ENCODE assay signal across 20 cellular contexts in the genomic region with DNA sequence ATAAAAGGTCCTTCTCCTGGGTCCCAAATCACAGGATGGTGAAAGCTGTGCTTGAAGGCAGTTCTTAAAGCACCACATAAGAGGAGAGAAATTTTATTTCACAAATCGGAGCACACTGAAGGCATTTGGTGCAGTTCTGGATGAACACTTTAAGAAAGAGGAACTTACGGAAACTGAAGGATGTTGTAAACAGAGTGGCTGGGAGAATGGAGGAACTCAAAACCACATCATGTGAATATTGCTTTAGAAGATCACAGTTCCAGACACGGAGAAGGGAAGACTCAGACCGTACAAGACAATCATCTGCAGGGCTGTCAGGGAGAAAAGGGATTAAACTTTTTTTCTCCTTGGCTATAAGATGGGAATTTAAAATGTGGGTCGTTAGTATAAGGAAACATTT.
DNase-seq lines count a peak whose midpoint lies in the region; FAIRE-seq and TF ChIP-seq lines count a peak whose summit lies in the region.
"Had no signal": no experiment of that assay in that cellular context is flagged by ENCODE, and none has a peak within 500 bp of the region (broad histone marks: within the 10 kb centered on the region; RNA-seq: fewer than 3 reads in every experiment).

No MANE protein-coding gene starts in this region.

- H3K9me3 Mint-ChIP-seq in dendritic cell treated with granulocyte-macrophage colony-stimulating factor and Interleukin-4, amounts not matched to agents 40 ng/mL and 50 ng/mL, for 4 days, result no peaks in the 10 kb centered on the region
- H3K9me3 Mint-ChIP-seq: activated T-cell treated with anti-CD3 and anti-CD28 coated beads, Interleukin-2, amount 50 U/mL, for 24 hours; effector memory CD8-positive, alpha-beta T cell; immature natural killer cell; stimulated activated naive CD8-positive, alpha-beta T cell treated with anti-CD3 and anti-CD28 coated beads, Interleukin-15, Interleukin-2, amounts not matched to agents 100 ng/mL and 50 ng/mL, for 24 hours; T-helper 1 cell treated with Interleukin-12 subunit alpha and Interleukin-12 subunit beta and Interleukin-4 antibody, amounts not matched to agents 30 μg/mL and 1 μg/mL, for 36 hours had no signal

- peak; percentile 15 for FAIRE-seq in GM18507 (lab: Jason Lieb, UNC)
- FAIRE-seq: D721Med, pancreas had no signal

- H3K4me3 Mint-ChIP-seq in dendritic cell treated with granulocyte-macrophage colony-stimulating factor and Interleukin-4, amounts not matched to agents 40 ng/mL and 50 ng/mL, for 4 days, result peak overlapping the region; percentile 44
- H3K4me3 Mint-ChIP-seq: activated CD8-positive, alpha-beta T cell treated with anti-CD3 and anti-CD28 coated beads, Interleukin-2, amount 10 ng/mL, durations not matched to agents 7 days and 5 days; activated T-cell treated with anti-CD3 and anti-CD28 coated beads, Interleukin-2, amount 50 U/mL, for 24 hours; effector memory CD8-positive, alpha-beta T cell; immature natural killer cell; stimulated activated naive CD8-positive, alpha-beta T cell treated with anti-CD3 and anti-CD28 coated beads, Interleukin-15, Interleukin-2, amounts not matched to agents 100 ng/mL and 50 ng/mL, for 24 hours; T-helper 1 cell treated with Interleukin-12 subunit alpha and Interleukin-12 subunit beta and Interleukin-4 antibody, amounts not matched to agents 30 μg/mL and 1 μg/mL, for 36 hours had no signal

- H3K4me1 Mint-ChIP-seq in dendritic cell treated with granulocyte-macrophage colony-stimulating factor and Interleukin-4, amounts not matched to agents 40 ng/mL and 50 ng/mL, for 4 days (ENCODE audit: low read depth), result peaks cover 63% of the 10 kb centered on the region

- in situ Hi-C loops in ACHN (cut with HindIII; ENCODE audit: low pct_ligation_motif_present, low pct_unique_long_range_greater_than_20kb, low sequenced_read_pairs), result no loop called here
- in situ Hi-C loops in GM13977 (cut with MboI; ENCODE audit: low pct_unique_long_range_greater_than_20kb, low sequenced_read_pairs, unreplicated experiment), result no loop called here

- no peak for TF ChIP-seq CTCF in GM13977 (IDR thresholded peaks at IDR 0.05; ENCODE audit: extremely low read depth, insufficient read depth, missing control alignments)

- intact Hi-C loops in dendritic cell treated with granulocyte-macrophage colony-stimulating factor and Interleukin-4, amounts not matched to agents 40 ng/mL and 50 ng/mL, for 4 days (cut with micrococcal nuclease), result no loop called here

- DNase-seq in GM18507 (ENCODE audit: extremely low spot score, insufficient read length, low read depth) (no peak), NOMO-1 treated with DMSO at 0.1 percent for 48 hours (lab: John Stamatoyannopoulos, UW; ENCODE audit: unreplicated experiment) (peak; percentile 94), superior temporal gyrus (ENCODE audit: extremely low spot score) (peak; percentile 22), ACHN (no peak), AG08395 (ENCODE audit: low spot score) (no peak), GM13977 (ENCODE audit: low spot score) (no peak)
- DNase-seq: activated CD8-positive, alpha-beta T cell treated with anti-CD3 and anti-CD28 coated beads, Interleukin-2, amount 10 ng/mL, durations not matched to agents 7 days and 5 days; activated naive CD4-positive, alpha-beta T cell treated with anti-CD3 and anti-CD28 coated beads, Interleukin-2, amount 50 U/mL, for 16 hours; activated T-cell treated with anti-CD3 and anti-CD28 coated beads, Interleukin-2, amount 50 U/mL, for 24 hours; effector memory CD8-positive, alpha-beta T cell; heart right ventricle; immature natural killer cell; NCI-H187; NCI-H345; pancreas; transverse colon had no signal

- H3K27me3 Mint-ChIP-seq in dendritic cell treated with granulocyte-macrophage colony-stimulating factor and Interleukin-4, amounts not matched to agents 40 ng/mL and 50 ng/mL, for 4 days, result no peaks in the 10 kb centered on the region

- H3K27ac Mint-ChIP-seq in dendritic cell treated with granulocyte-macrophage colony-stimulating factor and Interleukin-4, amounts not matched to agents 40 ng/mL and 50 ng/mL, for 4 days, result peak overlapping the region; percentile 83
- H3K27ac Mint-ChIP-seq: activated CD8-positive, alpha-beta T cell treated with anti-CD3 and anti-CD28 coated beads, Interleukin-2, amount 10 ng/mL, durations not matched to agents 7 days and 5 days; activated T-cell treated with anti-CD3 and anti-CD28 coated beads, Interleukin-2, amount 50 U/mL, for 24 hours; effector memory CD8-positive, alpha-beta T cell; stimulated activated naive CD8-positive, alpha-beta T cell treated with anti-CD3 and anti-CD28 coated beads, Interleukin-15, Interleukin-2, amounts not matched to agents 100 ng/mL and 50 ng/mL, for 24 hours; T-helper 1 cell treated with Interleukin-12 subunit alpha and Interleukin-12 subunit beta and Interleukin-4 antibody, amounts not matched to agents 30 μg/mL and 1 μg/mL, for 36 hours had no signal

- no peaks in the 10 kb centered on the region for H3K36me3 Mint-ChIP-seq in dendritic cell treated with granulocyte-macrophage colony-stimulating factor and Interleukin-4, amounts not matched to agents 40 ng/mL and 50 ng/mL, for 4 days (ENCODE audit: low read depth)

Comparison
In these comparisons a context has a peak if more than half of its experiments do, and no peak if none do; other contexts are left out.
1. DNase-seq: peak in NOMO-1 treated with DMSO at 0.1 percent for 48 hours (single experiment) and superior temporal gyrus (single experiment); none in GM18507 (single experiment), ACHN (single experiment), AG08395 (single experiment) and GM13977 (single experiment).